1 cellular context compared by ENCODE assay signal in the genomic region with DNA sequence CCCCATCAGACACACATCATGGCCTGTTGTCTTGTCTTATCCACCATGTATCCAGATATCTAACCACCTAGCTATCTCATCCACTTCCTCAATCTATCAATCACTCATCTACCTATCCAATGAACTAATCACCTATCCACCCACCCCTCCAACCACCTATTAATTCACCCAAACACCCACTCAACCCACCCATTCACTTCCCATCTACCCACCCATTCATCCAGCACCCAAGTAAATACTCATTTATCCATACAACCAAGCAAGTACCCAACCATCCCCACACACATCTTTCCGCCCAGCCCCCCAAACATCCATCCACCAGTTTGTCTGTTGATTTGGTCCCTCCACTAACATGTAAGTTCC.
TF ChIP-seq lines count a peak whose summit lies in the region.

No MANE protein-coding gene starts in this region.

TF ChIP-seq in K562, 482 proteins besides CTCF, POLR2A, EP300 and RAD21:
- TF ChIP-seq RAD51 (IDR thresholded peaks at IDR 0.05; ENCODE audit: borderline replicate concordance, low read depth) (no peak), RFX5 (IDR thresholded peaks at IDR 0.05; ENCODE audit: low read depth, low read length) (no peak), MIER1 (IDR thresholded peaks at IDR 0.05; ENCODE audit: low read depth) (0 out of 2 replicates have a peak, but pooled peaks have one; percentile 0), SPI1 (IDR thresholded peaks at IDR 0.05; ENCODE audit: borderline replicate concordance, low read depth, low read length) (0 out of 2 replicates have a peak, but pooled peaks have one; percentile 14), KDM5B (IDR thresholded peaks at IDR 0.05; ENCODE audit: insufficient replicate concordance, low read depth, low read length) (no peak)
